Comparison of ENCODE assay signal across 8 cellular contexts in the genomic region with DNA sequence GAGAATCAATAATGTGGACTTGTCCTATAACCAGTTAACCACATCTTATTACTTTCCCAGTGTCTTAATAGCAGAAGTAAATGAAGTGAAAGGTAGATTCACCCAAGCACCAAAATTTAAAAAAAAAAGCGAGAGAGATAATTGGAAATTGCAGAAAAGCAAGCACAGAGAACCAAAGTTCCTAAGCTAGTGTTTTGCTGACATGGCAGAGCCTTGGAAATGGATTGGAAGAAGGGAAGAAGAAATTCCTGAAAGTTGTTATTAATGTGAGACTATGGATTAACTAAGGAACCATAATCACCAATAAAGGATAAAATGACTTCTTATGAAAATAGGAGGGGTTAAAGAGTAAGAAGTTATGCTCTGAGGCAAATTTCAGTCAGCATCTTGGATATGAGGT.
"Had no signal": no experiment of that assay in that cellular context is flagged by ENCODE, and none has a peak within 500 bp of the region (broad histone marks: within the 10 kb centered on the region; RNA-seq: fewer than 3 reads in every experiment).

No MANE protein-coding gene starts in this region.

- FAIRE-seq: G401.6, GM12878, GM12891, GM12892, GM18507, GM19239 had no signal

- ATAC-seq: GM12878 had no signal

- H3K4me3 ChIP-seq: GM12878 had no signal

- DNase-seq: GDM1, GF-D8 had no signal
